ENCODE assay signal across 2 cellular contexts in the genomic region with DNA sequence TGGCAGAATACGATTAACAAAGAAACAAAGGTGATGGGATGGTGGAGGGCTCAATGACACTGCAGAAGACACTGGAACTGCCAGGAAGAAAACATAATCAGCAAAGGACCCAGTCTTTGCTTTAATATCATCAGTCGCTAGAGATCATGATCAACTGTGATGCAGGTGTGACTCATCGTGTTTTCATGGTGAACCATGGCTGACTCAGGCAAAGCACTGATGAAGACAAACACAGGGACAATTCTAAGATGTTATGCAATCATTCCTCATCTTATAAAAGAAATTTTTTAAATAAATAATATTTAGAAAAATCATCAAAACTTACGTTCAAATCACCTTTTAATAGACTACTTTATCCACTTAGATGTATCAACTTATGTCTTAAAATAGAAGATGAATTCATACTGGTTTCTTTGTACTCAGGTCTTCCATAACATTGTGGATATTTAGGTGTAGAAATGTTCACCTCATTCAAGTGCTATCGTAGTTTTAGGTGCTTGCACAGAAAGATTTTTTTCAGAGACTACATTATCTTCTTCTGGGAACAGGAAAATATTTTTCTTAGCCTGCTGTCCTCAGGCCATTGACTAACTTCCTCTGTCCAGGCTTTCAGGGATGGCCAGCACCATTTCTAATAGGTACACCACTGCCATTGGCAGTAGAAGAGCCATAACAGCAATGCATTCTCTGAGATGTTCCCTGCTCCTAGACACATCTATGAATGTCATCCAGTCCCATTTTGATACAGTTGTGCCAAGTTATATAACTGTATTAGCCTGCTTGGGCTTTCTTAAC.
TF ChIP-seq lines count a peak whose summit lies in the region.

No MANE protein-coding gene starts in this region.

TF ChIP-seq in HEK293T, 16 proteins besides CTCF, POLR2A, EP300 and RAD21 (continued from another document):
- TF ChIP-seq, protein P1, sequence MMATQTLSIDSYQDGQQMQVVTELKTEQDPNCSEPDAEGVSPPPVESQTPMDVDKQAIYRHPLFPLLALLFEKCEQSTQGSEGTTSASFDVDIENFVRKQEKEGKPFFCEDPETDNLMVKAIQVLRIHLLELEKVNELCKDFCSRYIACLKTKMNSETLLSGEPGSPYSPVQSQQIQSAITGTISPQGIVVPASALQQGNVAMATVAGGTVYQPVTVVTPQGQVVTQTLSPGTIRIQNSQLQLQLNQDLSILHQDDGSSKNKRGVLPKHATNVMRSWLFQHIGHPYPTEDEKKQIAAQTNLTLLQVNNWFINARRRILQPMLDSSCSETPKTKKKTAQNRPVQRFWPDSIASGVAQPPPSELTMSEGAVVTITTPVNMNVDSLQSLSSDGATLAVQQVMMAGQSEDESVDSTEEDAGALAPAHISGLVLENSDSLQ (IDR thresholded peaks at IDR 0.05) = no peak
- no peak for TF ChIP-seq FOXA1 (IDR thresholded peaks at IDR 0.05)
- no peak for TF ChIP-seq LEF1 (IDR thresholded peaks at IDR 0.05; ENCODE audit: borderline replicate concordance)
- TF ChIP-seq ELF4 (IDR thresholded peaks at IDR 0.05) = no peak

TF ChIP-seq in WTC11, 78 proteins besides CTCF, POLR2A, EP300 and RAD21 (continued from another document):
- TF ChIP-seq, protein P2, sequence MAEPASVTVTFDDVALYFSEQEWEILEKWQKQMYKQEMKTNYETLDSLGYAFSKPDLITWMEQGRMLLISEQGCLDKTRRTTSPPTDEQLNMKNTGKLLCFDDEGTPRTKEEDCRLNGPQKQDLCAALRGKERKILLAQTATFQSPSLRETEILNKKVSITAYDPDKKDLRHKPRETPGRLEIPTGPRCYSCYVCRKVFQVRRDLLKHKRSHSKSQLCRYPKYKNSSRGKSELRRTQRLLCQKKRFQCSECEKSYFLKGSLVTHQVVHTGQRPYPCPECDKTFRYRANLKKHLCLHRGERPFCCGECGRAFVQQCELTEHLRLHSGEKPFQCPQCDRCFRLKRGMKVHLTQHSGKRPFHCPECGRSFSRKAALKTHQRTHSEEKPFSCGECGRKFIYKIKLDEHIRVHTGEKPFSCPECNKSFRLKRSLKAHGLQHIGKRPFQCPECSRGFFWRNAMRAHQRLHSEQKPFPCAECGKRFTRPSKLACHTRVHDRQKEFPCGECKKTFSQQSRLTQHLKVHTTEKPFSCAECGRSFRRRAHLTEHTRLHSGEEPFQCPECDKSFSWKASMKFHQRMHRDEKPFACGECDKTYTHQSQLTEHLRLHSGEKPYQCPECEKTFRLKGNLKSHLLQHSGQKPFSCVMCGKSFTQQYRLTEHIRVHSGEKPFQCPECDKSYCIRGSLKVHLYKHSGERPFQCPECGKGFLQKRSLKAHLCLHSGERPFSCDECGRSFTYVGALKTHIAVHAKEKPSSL (CRISPR knock-in tag; conservative IDR thresholded peaks at IDR 0.05) = no peak
- TF ChIP-seq ATF1 (CRISPR knock-in tag; IDR thresholded peaks at IDR 0.05) (no peak), ZNF219 (CRISPR knock-in tag; IDR thresholded peaks at IDR 0.05; ENCODE audit: borderline replicate concordance) (no peak), CREM (CRISPR knock-in tag; IDR thresholded peaks at IDR 0.05) (no peak), NFATC4 (CRISPR knock-in tag; IDR thresholded peaks at IDR 0.05) (no peak), TCF7 (CRISPR knock-in tag; IDR thresholded peaks at IDR 0.05; ENCODE audit: low read depth) (no peak)
- TF ChIP-seq, protein P3, sequence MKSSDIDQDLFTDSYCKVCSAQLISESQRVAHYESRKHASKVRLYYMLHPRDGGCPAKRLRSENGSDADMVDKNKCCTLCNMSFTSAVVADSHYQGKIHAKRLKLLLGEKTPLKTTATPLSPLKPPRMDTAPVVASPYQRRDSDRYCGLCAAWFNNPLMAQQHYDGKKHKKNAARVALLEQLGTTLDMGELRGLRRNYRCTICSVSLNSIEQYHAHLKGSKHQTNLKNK (CRISPR knock-in tag; IDR thresholded peaks at IDR 0.05) = no peak
- TF ChIP-seq, protein P4, sequence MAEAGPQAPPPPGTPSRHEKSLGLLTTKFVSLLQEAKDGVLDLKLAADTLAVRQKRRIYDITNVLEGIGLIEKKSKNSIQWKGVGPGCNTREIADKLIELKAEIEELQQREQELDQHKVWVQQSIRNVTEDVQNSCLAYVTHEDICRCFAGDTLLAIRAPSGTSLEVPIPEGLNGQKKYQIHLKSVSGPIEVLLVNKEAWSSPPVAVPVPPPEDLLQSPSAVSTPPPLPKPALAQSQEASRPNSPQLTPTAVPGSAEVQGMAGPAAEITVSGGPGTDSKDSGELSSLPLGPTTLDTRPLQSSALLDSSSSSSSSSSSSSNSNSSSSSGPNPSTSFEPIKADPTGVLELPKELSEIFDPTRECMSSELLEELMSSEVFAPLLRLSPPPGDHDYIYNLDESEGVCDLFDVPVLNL (CRISPR knock-in tag; IDR thresholded peaks at IDR 0.05; ENCODE audit: borderline replicate concordance, low read depth) = no peak
